Comparison of ENCODE assay signal across 13 cellular contexts in the genomic region with DNA sequence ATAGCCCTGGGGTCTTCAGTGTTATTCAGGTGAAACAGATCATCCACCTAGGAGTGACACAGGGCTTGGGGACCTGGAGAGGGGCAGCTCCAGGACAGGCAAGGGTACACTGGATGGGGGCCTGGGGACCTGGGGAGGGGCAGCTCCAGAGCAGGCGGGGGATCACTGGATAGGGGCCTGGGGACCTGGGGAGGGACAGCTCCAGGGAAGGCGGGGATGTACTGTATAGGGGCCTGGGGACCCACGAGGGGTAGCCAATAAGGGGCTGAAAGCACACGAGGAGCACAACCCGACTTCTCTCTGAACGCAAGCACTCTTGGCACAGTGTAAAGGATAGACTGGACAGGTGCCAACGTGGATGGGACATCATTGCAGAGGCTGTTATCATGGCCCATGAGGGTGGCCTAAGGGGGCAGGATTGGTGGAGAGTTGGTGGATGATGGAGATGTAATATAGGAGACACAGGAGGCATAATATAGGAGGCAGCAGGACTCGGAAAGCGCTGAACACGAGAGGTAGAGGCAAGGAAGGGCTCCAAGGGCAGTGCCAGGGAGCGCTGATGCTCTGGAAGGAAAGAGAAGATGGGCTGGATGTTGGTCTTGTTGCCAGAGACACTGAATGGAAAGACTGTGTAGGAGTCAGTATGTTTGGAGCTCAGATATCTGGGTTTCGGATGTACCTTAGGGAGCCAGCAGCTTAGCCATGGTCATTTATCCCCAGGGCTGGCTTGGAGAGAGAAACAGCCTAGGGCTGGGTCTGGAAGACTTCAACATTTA. TPM values are rescaled to one million over a fixed set of nuclear protein-coding genes. Genes with fewer than 3 reads are reported as not detected.
A peak's percentile ranks its signal among the peaks of the same experiment; 100 is the strongest.
DNase-seq lines count a peak whose midpoint lies in the region; ATAC-seq, FAIRE-seq and TF ChIP-seq lines count a peak whose summit lies in the region.
"Had no signal": no experiment of that assay in that cellular context is flagged by ENCODE, and none has a peak within 500 bp of the region (broad histone marks: within the 10 kb centered on the region; RNA-seq: fewer than 3 reads in every experiment).

No MANE protein-coding gene starts in this region.

- no peaks in the 10 kb centered on the region for H3K4me1 ChIP-seq in A549
- no peaks in the 10 kb centered on the region for H3K4me1 ChIP-seq in right cardiac atrium (ENCODE audit: control insufficient read depth, insufficient read depth, low read length)

- H3K4me3 ChIP-seq in A549 (no peak overlapping the region), right cardiac atrium (ENCODE audit: low read length) (no peak overlapping the region)

- no peaks in the 10 kb centered on the region for H3K9me3 ChIP-seq in A549
- H3K9me3 ChIP-seq in right cardiac atrium (ENCODE audit: control insufficient read depth, low read length), result no peaks in the 10 kb centered on the region

- CTCF ChIA-PET in A549 (lab: Yijun Ruan, JAX), result interaction anchor here (0.6 to 8.5 kb wide), 30 partner anchors 10 to 522 kb away, joined by 3 to 86 read pairs (median 4); a partner anchor contains a TSS

- FAIRE-seq in A549 (lab: Jason Lieb, UNC), result no peak

- H3K27me3 ChIP-seq in right cardiac atrium (ENCODE audit: control insufficient read depth, insufficient read depth), result no peaks in the 10 kb centered on the region

- H3K4me2 ChIP-seq in A549, result no peak overlapping the region; the same call in 2 of the 3 replicates

- no peak for TF ChIP-seq RAD21 in A549 (conservative IDR thresholded peaks at IDR 0.05 in 1 of 2, IDR thresholded peaks at IDR 0.05 in 1 of 2)

- H3K27ac ChIP-seq in A549, result no peak overlapping the region
- no peak overlapping the region for H3K27ac ChIP-seq in right cardiac atrium (ENCODE audit: low read length)

- DNase-seq in A549 (ENCODE audit: low read depth in 1 of 2, low spot score in 1 of 2) (no peak), right cardiac atrium (peak in 2 of 3 donors; percentile 15 to 45), cerebellar nuclear complex (lab: John Stamatoyannopoulos, UW) (no peak), dedifferentiated amniotic fluid mesenchymal stem cell (ENCODE audit: extremely low spot score) (no peak)
- DNase-seq: NCI-H1417 treated with DMSO at 0.1 percent for 48 hours, NCI-H524 treated with DMSO at 0.1 percent for 48 hours had no signal

- TF ChIP-seq EP300 in A549 (IDR thresholded peaks at IDR 0.05), result no peak

- WGBS in A549 (ENCODE audit: missing lambda C conversion rate), result 69% methylated on average over 10 of the region's 12 CpGs
- WGBS in right cardiac atrium, result 68% methylated on average over 12 of the region's 12 CpGs

- intact Hi-C loops in right cardiac atrium (cut with DNase I), result loop anchor here (5.0 to 10.0 kb wide), 6 partner anchors 34 to 266 kb away; a partner anchor contains a TSS

- ATAC-seq in A549 (peak; percentile 43 to 58; a peak in 4 of 6 replicates), GM19043 (IDR thresholded peaks at IDR 0.05; ENCODE audit: low read depth, unreplicated experiment) (peak; percentile 7), HG03342 (IDR thresholded peaks at IDR 0.05; ENCODE audit: unreplicated experiment) (peak; percentile 12), right cardiac atrium (peak; percentile 31 to 40), GM21576 (IDR thresholded peaks at IDR 0.05; ENCODE audit: unreplicated experiment) (no peak), GM18873 (IDR thresholded peaks at IDR 0.05; ENCODE audit: low FRiP score, unreplicated experiment) (no peak)

- POLR2A ChIA-PET in A549 (lab: Yijun Ruan, JAX), result no interaction called here

- TF ChIP-seq CTCF in A549 (IDR thresholded peaks at IDR 0.05), result no peak

- no peak for TF ChIP-seq POLR2A in A549 (IDR thresholded peaks at IDR 0.05; ENCODE audit: low read length)

TF ChIP-seq in A549, 52 proteins besides CTCF, POLR2A, EP300 and RAD21:
- no peak for TF ChIP-seq HDAC2 (IDR thresholded peaks at IDR 0.05)
- TF ChIP-seq, protein P1, sequence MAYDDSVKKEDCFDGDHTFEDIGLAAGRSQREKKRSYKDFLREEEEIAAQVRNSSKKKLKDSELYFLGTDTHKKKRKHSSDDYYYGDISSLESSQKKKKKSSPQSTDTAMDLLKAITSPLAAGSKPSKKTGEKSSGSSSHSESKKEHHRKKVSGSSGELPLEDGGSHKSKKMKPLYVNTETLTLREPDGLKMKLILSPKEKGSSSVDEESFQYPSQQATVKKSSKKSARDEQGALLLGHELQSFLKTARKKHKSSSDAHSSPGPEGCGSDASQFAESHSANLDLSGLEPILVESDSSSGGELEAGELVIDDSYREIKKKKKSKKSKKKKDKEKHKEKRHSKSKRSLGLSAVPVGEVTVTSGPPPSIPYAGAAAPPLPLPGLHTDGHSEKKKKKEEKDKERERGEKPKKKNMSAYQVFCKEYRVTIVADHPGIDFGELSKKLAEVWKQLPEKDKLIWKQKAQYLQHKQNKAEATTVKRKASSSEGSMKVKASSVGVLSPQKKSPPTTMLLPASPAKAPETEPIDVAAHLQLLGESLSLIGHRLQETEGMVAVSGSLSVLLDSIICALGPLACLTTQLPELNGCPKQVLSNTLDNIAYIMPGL (CRISPR knock-in tag; IDR thresholded peaks at IDR 0.05; ENCODE audit: borderline replicate concordance), result no peak

RNA-seq across cellular contexts. Expression of a gene that starts 37.9 kb away (rescaled TPM):
- polyA plus RNA-seq in A549 (2011; rRNA removed) (not detected in 2 replicates), A549 (2017; fragmentation: RNase III; extraction: RNeasy Plus Mini Kit Qiagen cat#74134 plus additional on column Dnase treatment) (not detected in 3 replicates), right cardiac atrium (20.7 TPM)
- 0.03 TPM in 2 replicates for polyA plus RNA-seq in A549 (2012; cell fraction: cytosol; rRNA removed)
- polyA plus RNA-seq in A549 (2012; cell fraction: nucleus; rRNA removed), result not detected in 2 replicates
- not detected in 2 replicates for polyA minus RNA-seq in A549 (2011; rRNA and poly(A)+ RNA removed)
- 10 to 100 TPM in 1 of 4 donors, 1 to 10 TPM in 3; 4.0 to 18.1 (median 5.2) TPM for total RNA-seq in right cardiac atrium
- total RNA-seq: endothelial cell of umbilical vein had no signal
- polyA plus RNA-seq: BJ, endothelial cell of umbilical vein, keratinocyte had no signal

Comparison
In these comparisons a context has a peak if more than half of its experiments do, and no peak if none do; other contexts are left out.
1. ATAC-seq: peak in A549 (2 of 2), GM19043 (single experiment), HG03342 (single experiment) and right cardiac atrium (2 of 2); none in GM21576 (single experiment) and GM18873 (single experiment).
2. DNase-seq: peak in right cardiac atrium (2 of 3); none in A549 (0 of 2), cerebellar nuclear complex (0 of 2) and dedifferentiated amniotic fluid mesenchymal stem cell (single experiment).
3. RNA of a gene that starts 37.9 kb away (polyA plus RNA-seq): 20.7 TPM in right cardiac atrium (single experiment); 0.03 TPM in A549; every median in the first group is over 10 times any median in the second.